In genomic region chr1:58773406-58773840, GRCh38 we compare ENCODE assay signal across 9 cellular contexts. TPM values are rescaled to one million over a fixed set of nuclear protein-coding genes. Genes with fewer than 3 reads are reported as not detected.
A peak's percentile ranks its signal among the peaks of the same experiment; 100 is the strongest.
DNase-seq lines count a peak whose midpoint lies in the region; ATAC-seq and TF ChIP-seq lines count a peak whose summit lies in the region.
"Had no signal": no experiment of that assay in that cellular context is flagged by ENCODE, and none has a peak within 500 bp of the region (broad histone marks: within the 10 kb centered on the region; RNA-seq: fewer than 3 reads in every experiment).

No MANE protein-coding gene starts in this region.

- TF ChIP-seq CTCF in heart left ventricle (IDR thresholded peaks at IDR 0.05), result no peak
- no peak for TF ChIP-seq CTCF in CD14-positive monocyte (IDR thresholded peaks at IDR 0.05)

- POLR2A ChIA-PET in T-cell (lab: Charles Lee), result interaction anchor here (0.6 to 1.2 kb wide), 3 partner anchors 10 to 923 kb away, joined by 3 to 5 read pairs (median 4); partner anchors contain the start of gene JUN (in 1 of the 2)

- H3K27ac ChIP-seq in heart left ventricle, result peak overlapping the region in 11 of 12 donors; percentile 58 to 84 (median 74)

- H3K4me1 ChIP-seq in heart left ventricle, result peaks cover 3 to 28% (median 17%) of the 10 kb centered on the region in 12 donors

- H3K9me3 Mint-ChIP-seq in T-cell (no peaks in the 10 kb centered on the region), CD14-positive monocyte (peaks cover 0 to 5% (median 0%) of the 10 kb centered on the region in 7 donors)

- H3K27ac Mint-ChIP-seq in T-cell (peak overlapping the region; percentile 35 to 73), CD14-positive monocyte (peak overlapping the region in 3 of 7 donors; percentile 21 to 80 (median 54))
- H3K27ac Mint-ChIP-seq: activated naive CD8-positive, alpha-beta T cell had no signal

- 0% methylated on average over 3 of the region's 3 CpGs for WGBS in heart left ventricle, 4 donors

- peak overlapping the region in 1 of 3 donors; percentile 30 for H3K4me3 Mint-ChIP-seq in T-cell
- H3K4me3 Mint-ChIP-seq in CD14-positive monocyte, result no peak overlapping the region
- H3K4me3 Mint-ChIP-seq: activated naive CD8-positive, alpha-beta T cell had no signal

- H3K36me3 Mint-ChIP-seq in T-cell (no peaks in the 10 kb centered on the region), CD14-positive monocyte (no peaks in the 10 kb centered on the region)
- H3K36me3 Mint-ChIP-seq: activated naive CD8-positive, alpha-beta T cell had no signal

- intact Hi-C loops in heart left ventricle (cut with DNase I), result loop anchor here in 2 of 10 donors (10.0 kb wide), 3 partner anchors 921 to 981 kb away; no protein-coding TSS in a partner anchor
- intact Hi-C loops in CD14-positive monocyte (cut with micrococcal nuclease), result no loop called here

- H3K4me1 Mint-ChIP-seq in T-cell, result peaks cover 11 to 13% (median 13%) of the 10 kb centered on the region in 3 donors
- peaks cover 14% of the 10 kb centered on the region for H3K4me1 Mint-ChIP-seq in CD14-positive monocyte

- DNase-seq in AG20443 (ENCODE audit: low spot score) (peak; percentile 28), T-cell (peak in 3 of 34 experiments; percentile 3 to 11 (median 7)), heart left ventricle (peak; percentile 65 to 88 (median 81)), smooth muscle cell of the brain vasculature (ENCODE audit: low read depth, low spot score) (peak; percentile 94), cortex of kidney (lab: John Stamatoyannopoulos, UW) (no peak), CD14-positive monocyte (ENCODE audit: low spot score) (no peak)

- H3K9me3 ChIP-seq in heart left ventricle, result no peaks in the 10 kb centered on the region

- H3K36me3 ChIP-seq in heart left ventricle, result no peaks in the 10 kb centered on the region

- H3K27me3 Mint-ChIP-seq in T-cell (peaks cover 0 to 2% of the 10 kb centered on the region in 2 donors), CD14-positive monocyte (ENCODE audit: low read depth in 3 of 3) (peaks cover 1 to 4% (median 1%) of the 10 kb centered on the region in 3 donors)
- H3K27me3 Mint-ChIP-seq: activated naive CD8-positive, alpha-beta T cell had no signal

- peak; percentile 61 for ATAC-seq in GM19372 (IDR thresholded peaks at IDR 0.05; ENCODE audit: low read depth, unreplicated experiment)
- ATAC-seq in HG03521 (IDR thresholded peaks at IDR 0.05; ENCODE audit: unreplicated experiment), result peak; percentile 39
- ATAC-seq in T-cell (replicated peaks in 1 of 4), result peak; percentile 33 to 72 (median 62)
- peak; percentile 87 to 97 (median 92) for ATAC-seq in heart left ventricle

- no peak overlapping the region for H3K4me3 ChIP-seq in heart left ventricle

- H3K27me3 ChIP-seq in heart left ventricle, result no peaks in the 10 kb centered on the region

- CTCF ChIA-PET in T-cell (lab: Charles Lee), result interaction anchor here (0.6 to 1.4 kb wide), 2 partner anchors 11 to 69 kb away, joined by 4 read pairs; no protein-coding TSS in a partner anchor

- TF ChIP-seq POLR2A in heart left ventricle (IDR thresholded peaks at IDR 0.05), result peak in 1 of 2 donors; percentile 29

RNA-seq across cellular contexts. Expression of gene JUN, which starts 10.4 kb away (rescaled TPM):
- 1,000 to 10,000 TPM in 1 of 5 donors, 100 to 1,000 TPM in 1, 10 to 100 TPM in 3; 43.2 to 1,335 (median 56.6) TPM for total RNA-seq in T-cell
- total RNA-seq in heart left ventricle, result 100 to 1,000 TPM in 1 of 9 donors, 10 to 100 TPM in 8; 57.1 to 128 (median 82.8) TPM
- 100 to 1,000 TPM in 1 of 2 donors, 10 to 100 TPM in 1; 71.6 to 133 TPM for polyA plus RNA-seq in heart left ventricle
- polyA plus RNA-seq in CD14-positive monocyte, result 10 to 100 TPM; 29.3 to 31.3 TPM

Comparison
In these comparisons a context has a peak if more than half of its experiments do, and no peak if none do; other contexts are left out.
1. DNase-seq: peak in AG20443 (single experiment), heart left ventricle (5 of 5) and smooth muscle cell of the brain vasculature (single experiment); none in cortex of kidney (single experiment) and CD14-positive monocyte (single experiment).
2. ATAC-seq: peak in every context shown above with its lines; median percentile 92 in heart left ventricle; 62 in T-cell; 61 in GM19372; 39 in HG03521.